Comparison of ENCODE assay signal across 14 cellular contexts in genomic region chr2:201433389-201433995, GRCh38. TPM values are rescaled to one million over a fixed set of nuclear protein-coding genes. Genes with fewer than 3 reads are reported as not detected.
DNase-seq lines count a peak whose midpoint lies in the region; ATAC-seq and TF ChIP-seq lines count a peak whose summit lies in the region.
"Had no signal": no experiment of that assay in that cellular context is flagged by ENCODE, and none has a peak within 500 bp of the region (broad histone marks: within the 10 kb centered on the region; RNA-seq: fewer than 3 reads in every experiment).

No MANE protein-coding gene starts in this region.

- intact Hi-C loops in mucosa of descending colon (cut with DNase I, micrococcal nuclease): no loop called here

- H3K4me1 ChIP-seq in BE2C: peaks cover 15% of the 10 kb centered on the region
- H3K4me1 ChIP-seq in mucosa of descending colon (ENCODE audit: low read depth): peaks cover 9% of the 10 kb centered on the region

- H3K4me3 ChIP-seq in BE2C (ENCODE audit: low read depth, low read length) (peak overlapping the region; percentile 23), SK-N-MC (peak overlapping the region; percentile 72), mucosa of descending colon (no peak overlapping the region)
- H3K4me3 ChIP-seq: breast epithelium, SJSA1 had no signal

- H3K9me3 ChIP-seq in BE2C (peaks cover 4% of the 10 kb centered on the region; the same call in 1 of the 2 replicates), SK-N-MC (ENCODE audit: low read depth, low read length) (no peaks in the 10 kb centered on the region), mucosa of descending colon (peaks cover under 1% of the 10 kb centered on the region)
- H3K9me3 ChIP-seq: breast epithelium, SJSA1 had no signal

- no peaks in the 10 kb centered on the region for H3K27me3 ChIP-seq in BE2C
- H3K27me3 ChIP-seq: breast epithelium, SJSA1 had no signal

- no peak for DNase-seq in BE2C
- DNase-seq in SK-N-MC (ENCODE audit: low read depth, low spot score): no peak
- DNase-seq in epithelial cell of prostate (ENCODE audit: low read depth, low spot score): no peak
- no peak for DNase-seq in mucosa of descending colon
- DNase-seq in islet precursor cell: no peak
- DNase-seq in DMS79 treated with DMSO at 0.1 percent for 48 hours (lab: John Stamatoyannopoulos, UW): no peak
- no peak for DNase-seq in effector CD4-positive, alpha-beta T cell
- DNase-seq in NCI-H748 (lab: John Stamatoyannopoulos, UW; ENCODE audit: unreplicated experiment): no peak
- DNase-seq: activated CD8-positive, alpha-beta memory T cell treated with anti-CD3 and anti-CD28 coated beads for 24 hours; stimulated activated naive CD8-positive, alpha-beta T cell treated with anti-CD3 and anti-CD28 coated beads, Interleukin-15, Interleukin-2, amounts not matched to agents 100 U/mL and 50 U/mL, for 24 hours had no signal

- H3K27ac ChIP-seq in SK-N-MC (peak overlapping the region; percentile 96), epithelial cell of prostate (peak overlapping the region; percentile 79)
- H3K27ac ChIP-seq: C4-2B, KMS-11 had no signal

- H3K9ac ChIP-seq in SK-N-MC (ENCODE audit: insufficient read length): peak overlapping the region; percentile 8
- H3K9ac ChIP-seq: KMS-11 had no signal

- ATAC-seq in mucosa of descending colon: peak; percentile 61
- ATAC-seq: stimulated activated naive CD8-positive, alpha-beta T cell treated with anti-CD3 and anti-CD28 coated beads, Interleukin-15, Interleukin-2, amounts not matched to agents 100 U/mL and 50 U/mL, for 24 hours had no signal

- H3K36me3 ChIP-seq in BE2C (0 out of 2 replicates have a peak, but pooled peaks cover 3% of the 10 kb centered on the region), SK-N-MC (ENCODE audit: insufficient read depth, low read length) (no peaks in the 10 kb centered on the region; the same call in 1 of the 2 replicates), mucosa of descending colon (ENCODE audit: low read depth) (no peaks in the 10 kb centered on the region)
- H3K36me3 ChIP-seq: breast epithelium had no signal

- no peak for TF ChIP-seq CTCF in BE2C (IDR thresholded peaks at IDR 0.05; ENCODE audit: low read depth, low read length)
- TF ChIP-seq CTCF in mucosa of descending colon (IDR thresholded peaks at IDR 0.05): no peak

RNA-seq across cellular contexts. Expression of gene TRAK2, which starts 17.8 kb away (rescaled TPM):
- polyA plus RNA-seq in BE2C (2012; ENCODE audit: insufficient read depth, insufficient read length, low read depth): 16.0 TPM
- total RNA-seq in mucosa of descending colon: 10 to 100 TPM; 65.6 to 82.2 (median 76.0) TPM

RNA-seq across cellular contexts. Expression of gene STRADB, which starts 18.0 kb away (rescaled TPM):
- 7.4 TPM for polyA plus RNA-seq in BE2C (2012; ENCODE audit: insufficient read depth, insufficient read length, low read depth)
- total RNA-seq in mucosa of descending colon: 10 to 100 TPM; 47.4 to 79.1 (median 62.1) TPM
